ENCODE assay signal across 17 cellular contexts in the genomic region with DNA sequence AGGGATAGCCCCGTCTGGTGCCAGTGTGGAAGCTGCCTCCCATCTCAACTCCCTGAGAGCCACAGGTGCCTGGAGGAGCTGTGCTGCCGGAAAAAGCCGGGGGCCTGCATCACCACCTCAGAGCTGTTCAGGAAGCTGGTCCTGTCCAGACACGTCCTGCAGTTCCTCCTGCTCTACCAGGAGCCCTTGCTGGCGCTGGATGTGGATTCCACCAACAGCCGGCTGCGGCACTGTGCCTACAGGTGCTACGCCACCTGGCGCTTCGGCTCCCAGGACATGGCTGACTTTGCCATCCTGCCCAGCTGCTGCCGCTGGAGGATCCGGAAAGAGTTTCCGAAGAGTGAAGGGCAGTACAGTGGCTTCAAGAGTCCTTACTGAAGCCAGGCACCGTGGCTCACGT. TPM values are rescaled to one million over a fixed set of nuclear protein-coding genes. Genes with fewer than 3 reads are reported as not detected.
DNase-seq lines count a peak whose midpoint lies in the region; ATAC-seq, FAIRE-seq and TF ChIP-seq lines count a peak whose summit lies in the region.
"Had no signal": no experiment of that assay in that cellular context is flagged by ENCODE, and none has a peak within 500 bp of the region (broad histone marks: within the 10 kb centered on the region; RNA-seq: fewer than 3 reads in every experiment).

No MANE protein-coding gene starts in this region.

- no peak overlapping the region for H3K4me3 ChIP-seq in small intestine (ENCODE audit: low read depth in 1 of 2, low read length in 2 of 2)
- no peak overlapping the region for H3K4me3 ChIP-seq in BE2C (ENCODE audit: low read depth, low read length)
- H3K4me3 ChIP-seq: pancreas, right lobe of liver had no signal

- peaks cover 22% of the 10 kb centered on the region for H3K4me1 Mint-ChIP-seq in CD14-positive monocyte
- H3K4me1 Mint-ChIP-seq: activated T-helper 17 cell treated with anti-CD3 and anti-CD28 coated beads, Interleukin-2, amount 50 U/mL, for 72 hours had no signal

- WGBS in small intestine, 3 donors = 85 to 93% (median 91%) methylated on average over 15 of the region's 15 CpGs

- H3K27me3 ChIP-seq in foreskin keratinocyte (no peaks in the 10 kb centered on the region), small intestine (ENCODE audit: control insufficient read depth in 2 of 2, insufficient read depth in 2 of 2, low read length in 2 of 2) (no peaks in the 10 kb centered on the region), BE2C (no peaks in the 10 kb centered on the region)
- H3K27me3 ChIP-seq: pancreas, right lobe of liver had no signal

- TF ChIP-seq CTCF in CD14-positive monocyte (IDR thresholded peaks at IDR 0.05) = no peak
- TF ChIP-seq CTCF in foreskin keratinocyte (conservative IDR thresholded peaks at IDR 0.05) = peak; percentile 79
- no peak for TF ChIP-seq CTCF in BE2C (IDR thresholded peaks at IDR 0.05; ENCODE audit: low read depth, low read length)

- H3K27ac ChIP-seq in foreskin keratinocyte = no peak overlapping the region
- no peak overlapping the region for H3K27ac ChIP-seq in small intestine (ENCODE audit: low read depth in 1 of 2, low read length in 1 of 2)
- H3K27ac ChIP-seq: pancreas, right lobe of liver had no signal

- H3K9me3 ChIP-seq in small intestine (ENCODE audit: control insufficient read depth, low read depth) (no peaks in the 10 kb centered on the region), BE2C (no peaks in the 10 kb centered on the region)
- H3K9me3 ChIP-seq: pancreas, right lobe of liver had no signal

- no peaks in the 10 kb centered on the region for H3K36me3 ChIP-seq in small intestine (ENCODE audit: control insufficient read depth in 2 of 2, insufficient read depth in 2 of 2, low read length in 2 of 2)
- H3K36me3 ChIP-seq in BE2C = no peaks in the 10 kb centered on the region
- H3K36me3 ChIP-seq: pancreas, right lobe of liver had no signal

- ATAC-seq in foreskin keratinocyte (peak; percentile 98), sciatic nerve (no peak)
- ATAC-seq: activated T-helper 17 cell treated with anti-CD3 and anti-CD28 coated beads, Interleukin-2, amount 50 U/mL, for 72 hours; right lobe of liver had no signal

- no peak for FAIRE-seq in small intestine (lab: Jason Lieb, UNC)
- FAIRE-seq: pancreas had no signal

- H3K9me3 Mint-ChIP-seq in CD14-positive monocyte = peaks cover 0 to 10% (median 2%) of the 10 kb centered on the region in 7 donors
- H3K9me3 Mint-ChIP-seq: activated naive CD8-positive, alpha-beta T cell treated with anti-CD3 and anti-CD28 coated beads, Interleukin-2, amount 10 ng/mL, durations not matched to agents 7 days and 5 days; activated T-helper 17 cell treated with anti-CD3 and anti-CD28 coated beads, Interleukin-2, amount 50 U/mL, for 72 hours; T-helper 1 cell treated with Interleukin-12 subunit alpha and Interleukin-12 subunit beta and Interleukin-4 antibody, amounts not matched to agents 30 μg/mL and 1 μg/mL, for 36 hours had no signal

- intact Hi-C loops in CD14-positive monocyte (cut with micrococcal nuclease) = no loop called here
- intact Hi-C loops in sciatic nerve (cut with DNase I) = no loop called here

- no peak for DNase-seq in CD14-positive monocyte (ENCODE audit: low spot score)
- peak; percentile 82 for DNase-seq in NCI-H1105 treated with DMSO at 0.1 percent for 48 hours (lab: John Stamatoyannopoulos, UW)
- peak; percentile 79 to 91 for DNase-seq in SHP77 (lab: John Stamatoyannopoulos, UW)
- DNase-seq in foreskin keratinocyte = peak; percentile 83 to 92
- DNase-seq in sciatic nerve (ENCODE audit: low spot score) = no peak
- DNase-seq in small intestine = no peak
- no peak for DNase-seq in BE2C
- no peak for DNase-seq in occipital lobe (lab: John Stamatoyannopoulos, UW)
- DNase-seq: activated CD4-positive, alpha-beta T cell treated with anti-CD3 and anti-CD28 coated beads, Interleukin-2, amount 50 U/mL, for 1 hour; activated naive CD8-positive, alpha-beta T cell treated with anti-CD3 and anti-CD28 coated beads, Interleukin-2, amount 10 ng/mL, durations not matched to agents 7 days and 5 days; COR-L47; right lobe of liver; Right ventricle myocardium superior had no signal

- H3K36me3 Mint-ChIP-seq in CD14-positive monocyte = peaks cover 47 to 69% of the 10 kb centered on the region in 2 donors

- no peak overlapping the region for H3K4me3 Mint-ChIP-seq in CD14-positive monocyte
- H3K4me3 Mint-ChIP-seq: activated naive CD8-positive, alpha-beta T cell treated with anti-CD3 and anti-CD28 coated beads, Interleukin-2, amount 10 ng/mL, durations not matched to agents 7 days and 5 days; activated T-helper 17 cell treated with anti-CD3 and anti-CD28 coated beads, Interleukin-2, amount 50 U/mL, for 72 hours; B cell; T-helper 1 cell treated with Interleukin-12 subunit alpha and Interleukin-12 subunit beta and Interleukin-4 antibody, amounts not matched to agents 30 μg/mL and 1 μg/mL, for 36 hours had no signal

- peaks cover 0 to 1% (median 0%) of the 10 kb centered on the region in 3 donors for H3K27me3 Mint-ChIP-seq in CD14-positive monocyte (ENCODE audit: low read depth in 3 of 3)
- H3K27me3 Mint-ChIP-seq: activated naive CD8-positive, alpha-beta T cell treated with anti-CD3 and anti-CD28 coated beads, Interleukin-2, amount 10 ng/mL, durations not matched to agents 7 days and 5 days; activated T-helper 17 cell treated with anti-CD3 and anti-CD28 coated beads, Interleukin-2, amount 50 U/mL, for 72 hours; B cell had no signal

- peak overlapping the region; percentile 11 to 93 (median 91) for H3K27ac Mint-ChIP-seq in CD14-positive monocyte
- H3K27ac Mint-ChIP-seq: activated naive CD8-positive, alpha-beta T cell treated with anti-CD3 and anti-CD28 coated beads, Interleukin-2, amount 10 ng/mL, durations not matched to agents 7 days and 5 days; activated T-helper 17 cell treated with anti-CD3 and anti-CD28 coated beads, Interleukin-2, amount 50 U/mL, for 72 hours; T-helper 1 cell treated with Interleukin-12 subunit alpha and Interleukin-12 subunit beta and Interleukin-4 antibody, amounts not matched to agents 30 μg/mL and 1 μg/mL, for 36 hours had no signal

- peaks cover 4% of the 10 kb centered on the region for H3K4me1 ChIP-seq in foreskin keratinocyte
- no peaks in the 10 kb centered on the region for H3K4me1 ChIP-seq in small intestine (ENCODE audit: control insufficient read depth in 2 of 2, insufficient read depth in 1 of 2, low read depth in 1 of 2, low read length in 1 of 2)
- H3K4me1 ChIP-seq in BE2C = no peaks in the 10 kb centered on the region
- H3K4me1 ChIP-seq: pancreas, right lobe of liver had no signal

RNA-seq across cellular contexts. Expression of a gene that starts 25.5 kb away (rescaled TPM):
- polyA plus RNA-seq in CD14-positive monocyte = 10 to 100 TPM; 61.8 to 74.7 TPM
- total RNA-seq in foreskin keratinocyte = 6.8 and 8.4 TPM in 2 replicates
- 6.9 and 8.7 TPM in 2 replicates for polyA plus RNA-seq in foreskin keratinocyte
- total RNA-seq in sciatic nerve = 24.2 TPM
- polyA plus RNA-seq in small intestine = 10 to 100 TPM; 17.5 to 49.6 (median 37.3) TPM
- polyA plus RNA-seq in BE2C (2012; ENCODE audit: insufficient read depth, insufficient read length, low read depth) = 8.8 TPM
- 6.6 TPM for total RNA-seq in occipital lobe

RNA-seq across cellular contexts. Expression of a gene that starts 51.7 kb away (rescaled TPM):
- 10 to 100 TPM; 12.3 to 20.5 TPM for polyA plus RNA-seq in CD14-positive monocyte
- 0.10 and 0.28 TPM in 2 replicates for total RNA-seq in foreskin keratinocyte
- 0.04 TPM in 2 replicates for polyA plus RNA-seq in foreskin keratinocyte
- total RNA-seq in sciatic nerve = 24.5 TPM
- polyA plus RNA-seq in small intestine = under 1 TPM in 2 of 3 donors, not detected in 1; 0.27 to 0.66 TPM
- 2.0 TPM for polyA plus RNA-seq in BE2C (2012; ENCODE audit: insufficient read depth, insufficient read length, low read depth)
- total RNA-seq in occipital lobe = 2.7 TPM

Comparison
In these comparisons a context has a peak if more than half of its experiments do, and no peak if none do; other contexts are left out.
1. DNase-seq: peak in NCI-H1105 treated with DMSO at 0.1 percent for 48 hours (single experiment), SHP77 (2 of 2) and foreskin keratinocyte (2 of 2); none in CD14-positive monocyte (single experiment), sciatic nerve (single experiment), small intestine (single experiment), BE2C (single experiment) and occipital lobe (single experiment).